Comparison of ENCODE assay signal across 8 cellular contexts in the genomic region with DNA sequence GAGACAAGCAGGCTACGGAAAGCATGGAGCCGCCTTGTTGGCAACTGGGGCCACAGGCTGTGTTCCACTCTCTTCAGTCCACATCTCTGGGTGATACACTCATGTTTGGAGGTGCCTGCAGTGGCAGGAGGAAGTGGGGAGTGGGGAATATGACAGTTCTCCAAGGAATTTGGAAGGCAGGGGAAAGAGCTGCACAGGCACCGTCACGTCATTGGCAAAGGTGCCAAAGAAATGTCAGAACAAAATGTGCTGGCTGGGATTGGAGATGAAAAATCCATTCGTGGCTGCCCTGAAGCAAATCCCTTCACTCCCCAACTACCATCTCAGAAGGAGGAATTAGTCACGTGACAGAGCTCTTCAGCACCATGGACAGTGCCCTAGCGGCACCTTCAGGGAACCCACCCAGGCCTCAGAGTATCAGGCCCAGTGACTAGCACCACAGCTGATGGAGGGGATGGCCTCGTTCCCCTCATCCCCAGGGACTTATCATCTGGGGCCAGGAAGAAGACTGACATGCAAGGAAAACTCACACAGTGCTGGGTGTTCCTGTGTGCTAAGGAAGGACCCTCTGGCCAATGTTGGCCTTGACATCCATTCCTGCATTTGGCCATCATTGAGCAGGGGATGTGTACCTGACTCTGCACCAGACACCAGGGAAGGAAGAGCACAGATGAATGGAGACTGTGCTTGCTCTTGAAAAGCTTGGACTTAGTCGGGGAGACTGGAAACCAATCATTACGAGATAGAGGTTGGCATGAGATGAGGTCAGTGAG. TPM values are rescaled to one million over a fixed set of nuclear protein-coding genes. Genes with fewer than 3 reads are reported as not detected.
DNase-seq lines count a peak whose midpoint lies in the region; ATAC-seq, FAIRE-seq and TF ChIP-seq lines count a peak whose summit lies in the region.

No MANE protein-coding gene starts in this region.

- no peak overlapping the region for H3K4me2 ChIP-seq in endothelial cell of umbilical vein (ENCODE audit: insufficient read depth, low read length)

- dilution Hi-C loops in endothelial cell of umbilical vein (cut with MboI; ENCODE audit: extremely low pct_ligation_motif_present, low sequenced_read_pairs), result no loop called here

- no peaks in the 10 kb centered on the region for H3K79me2 ChIP-seq in endothelial cell of umbilical vein (ENCODE audit: control insufficient read depth, insufficient read depth, low read length)

- H3K27ac Mint-ChIP-seq in T-helper 17 cell, result peak overlapping the region; percentile 34
- no peak overlapping the region for H3K27ac Mint-ChIP-seq in neural crest cell (ENCODE audit: unreplicated experiment)

- no peak overlapping the region for H3K9ac ChIP-seq in endothelial cell of umbilical vein (replicated peaks; ENCODE audit: extremely low read depth, insufficient read depth, low read length)

- no TSS peak for BruUV-seq in endothelial cell of umbilical vein (replicated peaks; lab: Mats Ljungman, UMichigan)

- peaks cover 0 to 3% of the 10 kb centered on the region in 2 experiments for H3K27me3 ChIP-seq in endothelial cell of umbilical vein (ENCODE audit: control insufficient read depth in 2 of 2, insufficient read depth in 2 of 2, low read length in 2 of 2)

- H3K9me3 Mint-ChIP-seq in neural crest cell, result no peaks in the 10 kb centered on the region

- no peak overlapping the region for H3K4me3 ChIP-seq in endothelial cell of umbilical vein (replicated peaks in 1 of 3; ENCODE audit: insufficient read depth in 1 of 3, low read depth in 1 of 3, low read length in 3 of 3)

- H3K4me3 Mint-ChIP-seq in T-helper 17 cell (no peak overlapping the region), neural crest cell (no peak overlapping the region)

- no peak for ATAC-seq in T-helper 17 cell
- no peak for ATAC-seq in HG03565 (IDR thresholded peaks at IDR 0.05; ENCODE audit: unreplicated experiment)
- no peak for ATAC-seq in HG03175 (IDR thresholded peaks at IDR 0.05; ENCODE audit: unreplicated experiment)

- TF ChIP-seq CTCF in endothelial cell of umbilical vein (IDR thresholded peaks at IDR 0.05; ENCODE audit: extremely low read depth in 1 of 2, insufficient read depth in 1 of 2, low read depth in 1 of 2, low read length in 2 of 2) (no peak), neural crest cell (conservative IDR thresholded peaks at IDR 0.05) (no peak)

- peaks cover 46% of the 10 kb centered on the region for H3K27me3 Mint-ChIP-seq in T-helper 17 cell
- H3K27me3 Mint-ChIP-seq in neural crest cell (ENCODE audit: low read depth), result peaks cover 57% of the 10 kb centered on the region

- H3K36me3 ChIP-seq in endothelial cell of umbilical vein (ENCODE audit: control insufficient read depth in 2 of 2, extremely low read depth in 1 of 2, insufficient read depth in 2 of 2, low read length in 2 of 2), result no peaks in the 10 kb centered on the region

- peaks cover 20% of the 10 kb centered on the region for H3K4me1 Mint-ChIP-seq in T-helper 17 cell
- H3K4me1 Mint-ChIP-seq in neural crest cell, result peaks cover 16% of the 10 kb centered on the region

- POLR2A ChIA-PET in endothelial cell of umbilical vein (lab: Charles Lee), result no interaction called here

- no peak overlapping the region for H3K27ac ChIP-seq in endothelial cell of umbilical vein (ENCODE audit: insufficient read depth, low read depth, low read length)

- no peaks in the 10 kb centered on the region for H4K20me1 ChIP-seq in endothelial cell of umbilical vein (replicated peaks; ENCODE audit: control insufficient read depth, extremely low read depth, insufficient read depth, low read length)

- H3K36me3 Mint-ChIP-seq in T-helper 17 cell (ENCODE audit: low read depth), result peaks cover 6% of the 10 kb centered on the region
- H3K36me3 Mint-ChIP-seq in neural crest cell (ENCODE audit: low read depth), result no peaks in the 10 kb centered on the region

- FAIRE-seq in endothelial cell of umbilical vein (lab: Jason Lieb, UNC), result peak; percentile 82

- peaks cover 5% of the 10 kb centered on the region for H3K4me1 ChIP-seq in endothelial cell of umbilical vein (ENCODE audit: control insufficient read depth, extremely low read depth, insufficient read depth, low read length)

- CTCF ChIA-PET in endothelial cell of umbilical vein (lab: Charles Lee), result interaction anchor here (1.2 to 22.0 kb wide), 5 partner anchors 7 to 161 kb away, joined by 3 to 1618 read pairs (median 8); no protein-coding TSS in a partner anchor

- intact Hi-C loops in endothelial cell of umbilical vein (cut with micrococcal nuclease), result no loop called here

- no peak for TF ChIP-seq POLR2A in endothelial cell of umbilical vein (IDR thresholded peaks at IDR 0.05; ENCODE audit: low read depth, low read length)

- DNase-seq in SIG-M5 treated with dmso at 0.1 percent for 504 hours (lab: John Stamatoyannopoulos, UW; ENCODE audit: unreplicated experiment), result peak; percentile 14
- DNase-seq in SIG-M5 (lab: John Stamatoyannopoulos, UW), result no peak
- DNase-seq in T-helper 17 cell, result peak in 1 of 3 donors; percentile 25
- DNase-seq in endothelial cell of umbilical vein (ENCODE audit: low read depth, low spot score), result peak; percentile 43
- DNase-seq in neural crest cell (ENCODE audit: low read depth, low spot score), result peak; percentile 81
- no peak for DNase-seq in NK-92 treated with Interleukin-12 subunit alpha and Interleukin-12 subunit beta, amount 100 ng/mL, for 24 hours (lab: John Stamatoyannopoulos, UW)

- H2AFZ ChIP-seq in endothelial cell of umbilical vein (ENCODE audit: low read depth, low read length), result no peak overlapping the region

- H3K9me3 ChIP-seq in T-helper 17 cell (ENCODE audit: control insufficient read depth, low read length, poor library complexity, severe bottlenecking) (no peaks in the 10 kb centered on the region), endothelial cell of umbilical vein (replicated peaks; ENCODE audit: control insufficient read depth, insufficient read depth, low read length) (no peaks in the 10 kb centered on the region)

- no peaks in the 10 kb centered on the region for H3K9me1 ChIP-seq in endothelial cell of umbilical vein (replicated peaks; ENCODE audit: control insufficient read depth, extremely low read depth, insufficient read depth, low read length)

TF ChIP-seq in endothelial cell of umbilical vein, 7 proteins besides CTCF, POLR2A, EP300 and RAD21:
- TF ChIP-seq JUN (IDR thresholded peaks at IDR 0.05; ENCODE audit: borderline replicate concordance, insufficient read depth, insufficient read length, low read depth) (no peak), GATA2 (IDR thresholded peaks at IDR 0.05; ENCODE audit: insufficient read depth, insufficient read length, low read depth, low read length) (no peak), POLR2AphosphoS5 (IDR thresholded peaks at IDR 0.05; ENCODE audit: insufficient read depth, low read depth, low read length) (no peak), FOS (IDR thresholded peaks at IDR 0.05; ENCODE audit: borderline replicate concordance, insufficient read depth, low read length) (no peak), EZH2 (IDR thresholded peaks at IDR 0.05; ENCODE audit: borderline replicate concordance, low read depth, low read length, severe bottlenecking) (no peak), MYC (IDR thresholded peaks at IDR 0.05; ENCODE audit: low read depth, low read length) (no peak)
- TF ChIP-seq, protein P1, sequence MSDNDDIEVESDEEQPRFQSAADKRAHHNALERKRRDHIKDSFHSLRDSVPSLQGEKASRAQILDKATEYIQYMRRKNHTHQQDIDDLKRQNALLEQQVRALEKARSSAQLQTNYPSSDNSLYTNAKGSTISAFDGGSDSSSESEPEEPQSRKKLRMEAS (IDR thresholded peaks at IDR 0.05; ENCODE audit: insufficient read depth, insufficient read length), result peak; percentile 8

RNA-seq across cellular contexts. Expression of gene PRDM11, which starts 48.5 kb away (rescaled TPM):
- 1 to 10 TPM; 4.6 to 6.5 TPM for total RNA-seq in T-helper 17 cell
- total RNA-seq in endothelial cell of umbilical vein, result 13.9 and 14.1 TPM in 2 replicates
- polyA plus RNA-seq in endothelial cell of umbilical vein, result 5.9 and 6.9 TPM in 2 replicates
- 5.3 and 6.8 TPM in 2 replicates for polyA plus RNA-seq in endothelial cell of umbilical vein (2011; cell fraction: cytosol; rRNA removed)
- 10.2 and 12.8 TPM in 2 replicates for polyA plus RNA-seq in endothelial cell of umbilical vein (2011; cell fraction: nucleus; rRNA removed)
- polyA plus RNA-seq in endothelial cell of umbilical vein (2012), result 5.9 and 8.8 TPM in 2 replicates
- 7.7 and 18.1 TPM in 2 replicates for polyA minus RNA-seq in endothelial cell of umbilical vein
- 10.0 TPM for polyA minus RNA-seq in endothelial cell of umbilical vein (2011; cell fraction: cytosol; rRNA and poly(A)+ RNA removed)
- 7.7 and 12.2 TPM in 2 replicates for polyA minus RNA-seq in endothelial cell of umbilical vein (2011; cell fraction: nucleus; rRNA and poly(A)+ RNA removed)
- 13.1 and 15.2 TPM in 2 replicates for total RNA-seq in neural crest cell

Comparison
In these comparisons a context has a peak if more than half of its experiments do, and no peak if none do; other contexts are left out.
1. DNase-seq: peak in SIG-M5 treated with dmso at 0.1 percent for 504 hours (single experiment), endothelial cell of umbilical vein (single experiment) and neural crest cell (single experiment); none in SIG-M5 (single experiment) and NK-92 treated with Interleukin-12 subunit alpha and Interleukin-12 subunit beta, amount 100 ng/mL, for 24 hours (single experiment).